23 cellular contexts compared by ENCODE assay signal in genomic region chr10:57294698-57295097, GRCh38.
"Had no signal": no experiment of that assay in that cellular context is flagged by ENCODE, and none has a peak within 500 bp of the region (broad histone marks: within the 10 kb centered on the region; RNA-seq: fewer than 3 reads in every experiment).

No MANE protein-coding gene starts in this region.

- H3K9me3 Mint-ChIP-seq: nephron had no signal

- H3K4me3 Mint-ChIP-seq: activated B cell treated with CpG ODN at 0.5 μM for 24 hours; activated CD4-positive, alpha-beta T cell treated with anti-CD3 and anti-CD28 coated beads for 36 hours; activated CD8-positive, alpha-beta memory T cell treated with anti-CD3 and anti-CD28 coated beads, Interleukin-2, amount 10 ng/mL, durations not matched to agents 7 days and 5 days; activated CD8-positive, alpha-beta T cell treated with anti-CD3 and anti-CD28 coated beads, Interleukin-2, amount 10 ng/mL, durations not matched to agents 7 days and 5 days; activated T-cell treated with anti-CD3 and anti-CD28 coated beads, Interleukin-2, amount 50 U/mL, for 72 hours; nephron had no signal

- DNase-seq: activated B cell treated with CpG ODN at 0.5 μM for 24 hours; activated CD4-positive, alpha-beta T cell treated with anti-CD3 and anti-CD28 coated beads for 36 hours; activated CD8-positive, alpha-beta memory T cell treated with anti-CD3 and anti-CD28 coated beads, Interleukin-2, amount 10 ng/mL, durations not matched to agents 7 days and 5 days; activated CD8-positive, alpha-beta T cell treated with anti-CD3 and anti-CD28 coated beads, Interleukin-2, amount 10 ng/mL, durations not matched to agents 7 days and 5 days; activated naive CD4-positive, alpha-beta T cell; activated T-cell treated with anti-CD3 and anti-CD28 coated beads for 4 hours; activated T-cell treated with anti-CD3 and anti-CD28 coated beads, Interleukin-2, amount 50 U/mL, for 72 hours; anterior cingulate cortex; colonic mucosa; effector CD8-positive, alpha-beta T cell; hippocampal formation; left cardiac atrium; left ventricle myocardium superior; right lobe of liver; stimulated activated CD4-positive, alpha-beta T cell treated with anti-CD3 and anti-CD28 coated beads, Interleukin-2, amount 100 ng/mL, for 48 hours; stimulated activated naive CD8-positive, alpha-beta T cell treated with anti-CD3 and anti-CD28 coated beads, Interleukin-15, Interleukin-2, amounts not matched to agents 100 U/mL and 50 U/mL, for 24 hours; T-helper 2 cell; trophoblast cell; uterus had no signal

- H3K27me3 Mint-ChIP-seq: activated B cell treated with CpG ODN at 0.5 μM for 24 hours; activated CD4-positive, alpha-beta T cell treated with anti-CD3 and anti-CD28 coated beads for 36 hours; activated CD8-positive, alpha-beta memory T cell treated with anti-CD3 and anti-CD28 coated beads, Interleukin-2, amount 10 ng/mL, durations not matched to agents 7 days and 5 days had no signal

- FAIRE-seq: keratinocyte had no signal

- H3K4me1 Mint-ChIP-seq: activated CD4-positive, alpha-beta T cell treated with anti-CD3 and anti-CD28 coated beads for 36 hours; activated CD8-positive, alpha-beta memory T cell treated with anti-CD3 and anti-CD28 coated beads, Interleukin-2, amount 10 ng/mL, durations not matched to agents 7 days and 5 days; nephron had no signal

- H3K36me3 Mint-ChIP-seq: activated CD8-positive, alpha-beta memory T cell treated with anti-CD3 and anti-CD28 coated beads, Interleukin-2, amount 10 ng/mL, durations not matched to agents 7 days and 5 days; activated naive CD4-positive, alpha-beta T cell treated with anti-CD3 and anti-CD28 coated beads, Interleukin-2, amount 50 U/mL, for 72 hours had no signal

- H3K27ac Mint-ChIP-seq: activated B cell treated with CpG ODN at 0.5 μM for 24 hours; activated CD4-positive, alpha-beta T cell treated with anti-CD3 and anti-CD28 coated beads for 36 hours; activated CD8-positive, alpha-beta memory T cell treated with anti-CD3 and anti-CD28 coated beads, Interleukin-2, amount 10 ng/mL, durations not matched to agents 7 days and 5 days; activated CD8-positive, alpha-beta T cell treated with anti-CD3 and anti-CD28 coated beads, Interleukin-2, amount 10 ng/mL, durations not matched to agents 7 days and 5 days; activated naive CD4-positive, alpha-beta T cell treated with anti-CD3 and anti-CD28 coated beads, Interleukin-2, amount 50 U/mL, for 72 hours; activated T-cell treated with anti-CD3 and anti-CD28 coated beads, Interleukin-2, amount 50 U/mL, for 72 hours; nephron had no signal

- ATAC-seq: activated CD4-positive, alpha-beta T cell treated with anti-CD3 and anti-CD28 coated beads for 36 hours; activated CD8-positive, alpha-beta memory T cell treated with anti-CD3 and anti-CD28 coated beads, Interleukin-2, amount 10 ng/mL, durations not matched to agents 7 days and 5 days; activated CD8-positive, alpha-beta T cell treated with anti-CD3 and anti-CD28 coated beads, Interleukin-2, amount 10 ng/mL, durations not matched to agents 7 days and 5 days; activated naive CD4-positive, alpha-beta T cell treated with anti-CD3 and anti-CD28 coated beads, Interleukin-2, amount 50 U/mL, for 72 hours; activated T-cell treated with anti-CD3 and anti-CD28 coated beads, Interleukin-2, amount 50 U/mL, for 72 hours; gastroesophageal sphincter; left cardiac atrium; left ventricle myocardium superior; right lobe of liver; stimulated activated naive CD8-positive, alpha-beta T cell treated with anti-CD3 and anti-CD28 coated beads, Interleukin-15, Interleukin-2, amounts not matched to agents 100 U/mL and 50 U/mL, for 24 hours had no signal
